ENCODE assay signal across 8 cellular contexts in the genomic region with DNA sequence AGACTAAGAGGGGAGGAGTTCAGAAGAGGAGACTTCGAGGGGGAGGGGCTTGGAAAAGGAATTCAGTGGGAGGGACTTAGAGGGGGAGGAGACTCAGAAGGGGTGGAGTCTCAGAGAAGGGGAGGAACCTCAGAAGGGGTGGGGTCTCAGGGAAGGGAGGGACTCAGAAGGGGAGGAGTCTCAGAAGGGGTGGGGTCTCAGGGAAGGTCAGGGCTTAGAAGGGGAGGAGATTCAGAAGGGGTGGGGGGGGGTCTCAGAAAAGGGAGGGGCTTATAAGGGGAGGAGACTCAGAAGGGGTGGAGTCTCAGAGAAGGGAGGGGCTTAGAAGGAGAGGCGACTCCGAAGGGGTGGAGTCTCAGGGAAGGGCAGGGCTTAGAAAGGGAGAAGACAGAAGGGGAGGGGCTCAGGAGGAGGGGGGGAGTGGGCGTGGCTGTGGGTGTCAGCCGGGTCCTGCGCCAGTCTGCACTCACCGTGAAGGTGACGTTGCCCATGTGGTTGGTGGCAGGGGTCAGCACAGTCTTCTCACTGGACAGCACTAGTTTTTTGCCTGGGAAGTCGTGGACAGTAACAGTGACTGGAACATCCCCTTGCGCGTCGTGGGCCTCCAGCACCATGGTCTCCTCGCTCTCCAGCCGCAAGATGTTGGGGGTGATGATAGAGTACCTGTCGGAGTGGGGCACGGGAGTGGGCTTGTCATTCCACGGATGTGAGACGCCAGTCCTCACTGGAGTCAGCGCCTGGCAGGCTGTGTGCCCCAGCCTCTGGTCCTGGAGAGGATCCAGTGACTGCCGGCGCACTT. TPM values are rescaled to one million over a fixed set of nuclear protein-coding genes. Genes with fewer than 3 reads are reported as not detected.
A peak's percentile ranks its signal among the peaks of the same experiment; 100 is the strongest.
DNase-seq lines count a peak whose midpoint lies in the region; ATAC-seq, FAIRE-seq and TF ChIP-seq lines count a peak whose summit lies in the region.

No MANE protein-coding gene starts in this region.

- no peaks in the 10 kb centered on the region for H3K9me3 ChIP-seq in CD4-positive, CD25-positive, alpha-beta regulatory T cell (ENCODE audit: control insufficient read depth in 2 of 2, low read length in 2 of 2)
- H3K9me3 ChIP-seq in IMR-90 (ENCODE audit: control insufficient read depth, insufficient read depth, low read length) (no peaks in the 10 kb centered on the region), GM12878 (replicated peaks; ENCODE audit: control insufficient read depth, insufficient read depth, low read length) (no peaks in the 10 kb centered on the region)

- in situ Hi-C loops in IMR-90 (cut with MboI; ENCODE audit: low sequenced_read_pairs) (no loop called here), GM12878 (cut with MboI) (no loop called here)

- RAD21 ChIA-PET in GM12878 (lab: Charles Lee; ENCODE audit: unreplicated experiment), result no interaction called here

- no peak overlapping the region for H3K14ac ChIP-seq in IMR-90 (replicated peaks; ENCODE audit: low read depth, low read length)

- no peaks in the 10 kb centered on the region for H3K36me3 Mint-ChIP-seq in CD4-positive, CD25-positive, alpha-beta regulatory T cell

- intact Hi-C loops in IMR-90 (cut with micrococcal nuclease), result no loop called here
- intact Hi-C loops in GM12878 (cut with micrococcal nuclease; ENCODE audit: unreplicated experiment), result no loop called here

- H3K18ac ChIP-seq in IMR-90 (ENCODE audit: low read depth, low read length), result no peak overlapping the region

- no peaks in the 10 kb centered on the region for H3K27me3 ChIP-seq in CD4-positive, CD25-positive, alpha-beta regulatory T cell (ENCODE audit: control insufficient read depth, insufficient read depth, low read length)
- no peaks in the 10 kb centered on the region for H3K27me3 ChIP-seq in IMR-90 (ENCODE audit: control insufficient read depth, insufficient read depth, low read length)
- no peaks in the 10 kb centered on the region for H3K27me3 ChIP-seq in GM12878 (replicated peaks in 1 of 2; ENCODE audit: control insufficient read depth in 2 of 2, insufficient read depth in 2 of 2, low read length in 1 of 2)

- no peak for TF ChIP-seq CTCF in IMR-90 (conservative IDR thresholded peaks at IDR 0.05; ENCODE audit: low read depth, low read length)
- TF ChIP-seq CTCF in GM12878 (IDR thresholded peaks at IDR 0.05 in 2 of 3, conservative IDR thresholded peaks at IDR 0.05 in 1 of 3; ENCODE audit: control insufficient read depth in 2 of 3, extremely low read depth in 1 of 3, insufficient read depth in 1 of 3, low read depth in 3 of 3, low read length in 3 of 3), result no peak

- no peak overlapping the region for H3K4me3 ChIP-seq in CD4-positive, CD25-positive, alpha-beta regulatory T cell (ENCODE audit: low read depth, low read length)
- H3K4me3 ChIP-seq in IMR-90 (ENCODE audit: insufficient read depth, low read depth, low read length) (no peak overlapping the region), GM12878 (no peak overlapping the region)

- H4K91ac ChIP-seq in IMR-90 (ENCODE audit: insufficient read depth, low read depth, low read length), result no peak overlapping the region

- dilution Hi-C loops in IMR-90 (cut with HindIII; ENCODE audit: low sequenced_read_pairs, unreplicated experiment), result no loop called here

- TF ChIP-seq EP300 in GM12878 (IDR thresholded peaks at IDR 0.05; ENCODE audit: borderline replicate concordance in 1 of 2, control insufficient read depth in 1 of 2, low read depth in 2 of 2, low read length in 2 of 2), result no peak

- H3K4me1 Mint-ChIP-seq in CD4-positive, CD25-positive, alpha-beta regulatory T cell, result peaks cover 0 to 8% (median 3%) of the 10 kb centered on the region in 4 donors

- SMC1A ChIA-PET in GM12878 (lab: Charles Lee; ENCODE audit: uncharacterized antibody, unreplicated experiment), result no interaction called here

- no peaks in the 10 kb centered on the region for H3K36me3 ChIP-seq in CD4-positive, CD25-positive, alpha-beta regulatory T cell (ENCODE audit: control insufficient read depth, insufficient read depth, low read length)
- H3K36me3 ChIP-seq in IMR-90 (ENCODE audit: control insufficient read depth, insufficient read depth, low read length), result peaks cover 4% of the 10 kb centered on the region; the same call in 1 of the 2 replicates
- no peaks in the 10 kb centered on the region for H3K36me3 ChIP-seq in GM12878 (ENCODE audit: control insufficient read depth in 2 of 2, insufficient read depth in 2 of 2, low read length in 1 of 2)

- CTCF ChIA-PET in IMR-90 (lab: Yijun Ruan, JAX), result no interaction called here
- CTCF ChIA-PET in GM12878 (lab: Yijun Ruan, JAX), result no interaction called here

- no peak overlapping the region for H3K4me3 Mint-ChIP-seq in CD4-positive, CD25-positive, alpha-beta regulatory T cell

- H2BK15ac ChIP-seq in IMR-90 (ENCODE audit: low read depth, low read length), result no peak overlapping the region

- no peak overlapping the region for H3K4ac ChIP-seq in IMR-90 (ENCODE audit: low read depth, low read length)

- H2AFZ ChIP-seq in IMR-90 (replicated peaks; ENCODE audit: low read length, poor library complexity) (no peak overlapping the region), GM12878 (ENCODE audit: control insufficient read depth, low read depth, low read length) (no peak overlapping the region)

- no peak overlapping the region for H2AK9ac ChIP-seq in IMR-90 (replicated peaks; ENCODE audit: low read depth, low read length, poor library complexity)

- no peaks in the 10 kb centered on the region for H3K79me2 ChIP-seq in GM12878 (ENCODE audit: control insufficient read depth, insufficient read depth, low read length)

- BruUV-seq in IMR-90 (replicated peaks; lab: Mats Ljungman, UMichigan) (no TSS peak), GM12878 (replicated peaks; lab: Mats Ljungman, UMichigan) (no TSS peak)

- H3K56ac ChIP-seq in IMR-90 (ENCODE audit: extremely low read depth, insufficient read depth, low read length), result no peak overlapping the region

- H4K5ac ChIP-seq in IMR-90 (ENCODE audit: low read depth, low read length), result no peak overlapping the region

- no peak for TF ChIP-seq POLR2A in IMR-90 (IDR thresholded peaks at IDR 0.05; ENCODE audit: low read depth, low read length)
- TF ChIP-seq POLR2A in GM12878 (IDR thresholded peaks at IDR 0.05; ENCODE audit: low read depth, low read length), result no peak

- POLR2A ChIA-PET in IMR-90 (lab: Charles Lee; ENCODE audit: unreplicated experiment) (no interaction called here), GM12878 (lab: Charles Lee) (no interaction called here)

- H3K4me2 ChIP-seq in IMR-90 (ENCODE audit: low read depth, low read length) (no peak overlapping the region), GM12878 (ENCODE audit: control insufficient read depth, insufficient read depth) (no peak overlapping the region)

- no peaks in the 10 kb centered on the region for H3K4me1 ChIP-seq in CD4-positive, CD25-positive, alpha-beta regulatory T cell (ENCODE audit: control insufficient read depth, insufficient read depth, low read length, poor library complexity, severe bottlenecking)
- peaks cover 2% of the 10 kb centered on the region; the same call in 1 of the 2 replicates for H3K4me1 ChIP-seq in IMR-90 (ENCODE audit: control insufficient read depth, insufficient read depth, low read length)
- peaks cover 32% of the 10 kb centered on the region for H3K4me1 ChIP-seq in GM12878 (ENCODE audit: control insufficient read depth, insufficient read depth, low read length)

- H3K9ac ChIP-seq in IMR-90 (ENCODE audit: low read depth, low read length) (no peak overlapping the region), GM12878 (ENCODE audit: control insufficient read depth, insufficient read depth, low read length) (no peak overlapping the region)

- H2BK5ac ChIP-seq in IMR-90 (ENCODE audit: low read depth, low read length, poor library complexity, severe bottlenecking), result no peak overlapping the region

- peaks cover 11% of the 10 kb centered on the region for H3K27me3 Mint-ChIP-seq in CD4-positive, CD25-positive, alpha-beta regulatory T cell

- no peak overlapping the region for H2BK120ac ChIP-seq in IMR-90 (ENCODE audit: low read depth, low read length)

- peaks cover 0 to 2% (median 0%) of the 10 kb centered on the region in 7 donors for H3K9me3 Mint-ChIP-seq in CD4-positive, CD25-positive, alpha-beta regulatory T cell

- no peak overlapping the region for H3K27ac Mint-ChIP-seq in CD4-positive, CD25-positive, alpha-beta regulatory T cell

- H3K27ac ChIP-seq in CD4-positive, CD25-positive, alpha-beta regulatory T cell (ENCODE audit: insufficient read depth, low read length, poor library complexity, severe bottlenecking), result no peak overlapping the region
- H3K27ac ChIP-seq in IMR-90 (ENCODE audit: insufficient read depth, low read length), result no peak overlapping the region
- no peak overlapping the region for H3K27ac ChIP-seq in GM12878 (ENCODE audit: control insufficient read depth, insufficient read depth)

- no peaks in the 10 kb centered on the region for H3K79me1 ChIP-seq in IMR-90 (ENCODE audit: low read depth in 1 of 2, low read length in 2 of 2)

- FAIRE-seq in GM12878 (lab: Jason Lieb, UNC), result no peak

- H4K8ac ChIP-seq in IMR-90 (ENCODE audit: low read depth in 2 of 2, low read length in 2 of 2), result no peak overlapping the region

- no peak overlapping the region; the same call in 1 of the 2 replicates for H2AK5ac ChIP-seq in IMR-90 (ENCODE audit: low read depth, low read length)

- H3K23ac ChIP-seq in IMR-90 (ENCODE audit: low read depth, low read length), result no peak overlapping the region

- H2BK20ac ChIP-seq in IMR-90 (ENCODE audit: low read depth, low read length), result no peak overlapping the region

- peak; percentile 11 to 42 for ATAC-seq in CD4-positive, CD25-positive, alpha-beta regulatory T cell (ENCODE audit: low read depth in 2 of 2)
- ATAC-seq in IMR-90 (ENCODE audit: low read depth) (peak; percentile 9; the same call in 1 of the 2 replicates), GM12878 (peak; percentile 32), GM19463 (IDR thresholded peaks at IDR 0.05; ENCODE audit: unreplicated experiment) (no peak)

- DNase-seq in CD4-positive, CD25-positive, alpha-beta regulatory T cell, result peak; percentile 30
- no peak for DNase-seq in IMR-90
- no peak for DNase-seq in GM12878 (ENCODE audit: low read depth, low spot score)
- peak; percentile 77 for DNase-seq in medulla oblongata (ENCODE audit: extremely low spot score)
- DNase-seq in Kasumi-1 (lab: John Stamatoyannopoulos, UW), result no peak
- DNase-seq in ureter (ENCODE audit: low spot score), result no peak
- DNase-seq in central memory CD4-positive, alpha-beta T cell, result no peak

- H4K20me1 ChIP-seq in IMR-90 (ENCODE audit: insufficient read depth, low read length) (no peaks in the 10 kb centered on the region), GM12878 (ENCODE audit: control insufficient read depth, insufficient read depth) (no peaks in the 10 kb centered on the region)

- no peaks in the 10 kb centered on the region for H3K9me1 ChIP-seq in IMR-90 (ENCODE audit: insufficient read depth, low read length)

- no peak for TF ChIP-seq RAD21 in IMR-90 (IDR thresholded peaks at IDR 0.05; ENCODE audit: low read length)
- no peak for TF ChIP-seq RAD21 in GM12878 (IDR thresholded peaks at IDR 0.05; ENCODE audit: insufficient read depth, low read depth, low read length)

- WGBS in IMR-90 (ENCODE audit: extremely low coverage in 2 of 2, insufficient read length in 1 of 2), 2 experiments, result 78% methylated on average over 11 of the region's 21 CpGs; no CpG with 5 or more reads in 1 of the 2 experiments
- WGBS in GM12878 (ENCODE audit: insufficient coverage, insufficient replicate concordance, low lambda C conversion rate, missing lambda C conversion rate), result 83% methylated on average over 17 of the region's 21 CpGs

RNA-seq across cellular contexts. Expression of a gene that starts 1.5 kb away (rescaled TPM):
- total RNA-seq in CD4-positive, CD25-positive, alpha-beta regulatory T cell, result not detected
- polyA plus RNA-seq in CD4-positive, CD25-positive, alpha-beta regulatory T cell, result not detected
- 0.28 TPM in 1 of 2 replicates, not detected in the other for total RNA-seq in IMR-90 (2012; rRNA removed)
- polyA plus RNA-seq in IMR-90 (2012; rRNA removed), result 0.36 and 0.53 TPM in 2 replicates
- polyA plus RNA-seq in IMR-90 (2012; cell fraction: cytosol; rRNA removed), result 0.08 and 0.47 TPM in 2 replicates
- 0.40 and 0.99 TPM in 2 replicates for polyA plus RNA-seq in IMR-90 (2012; cell fraction: nucleus; rRNA removed; ENCODE audit: low replicate concordance)
- total RNA-seq in GM12878 (2013; cell fraction: nucleolus; rRNA removed), result 3.1 and 4.3 TPM in 2 replicates
- total RNA-seq in GM12878 (2014; rRNA removed), result 0.28 and 1.6 TPM in 2 replicates
- total RNA-seq in GM12878 (2014; rRNA removed; fragmentation: Illumina TruSeq; extraction: Trizol), result 0.54 and 1.1 TPM in 2 replicates
- 5.9 and 6.7 TPM in 2 replicates for total RNA-seq in GM12878 (2021)
- polyA plus RNA-seq in GM12878 (2011; ENCODE audit: low read depth), result not detected
- 1.1 and 1.9 TPM in 2 replicates for polyA plus RNA-seq in GM12878 (2011; rRNA removed)
- polyA plus RNA-seq in GM12878 (2011; cell fraction: cytosol; rRNA removed), result 1.5 and 1.9 TPM in 2 replicates
- polyA plus RNA-seq in GM12878 (2011; cell fraction: nucleus; rRNA removed), result 1.9 and 2.6 TPM in 2 replicates
- polyA plus RNA-seq in GM12878 (2012), result 0.30 and 0.48 TPM in 2 replicates
- 0.79 and 3.0 TPM in 2 replicates for polyA plus RNA-seq in GM12878 (2014; fragmentation: Illumina TruSeq; extraction: Trizol)
- 1 to 10 TPM in 1 of 2 experiments, under 1 TPM in 1; 0.64 to 2.7 TPM for polyA plus RNA-seq in GM12878 (2014; fragmentation: Nextera tagmentation; extraction: Ambion mirVana)
- polyA plus RNA-seq in GM12878 (2014; rRNA removed), result 0.95 and 2.2 TPM in 2 replicates
- under 1 TPM; 0.20 to 0.25 TPM for polyA plus RNA-seq in GM12878 (2016; fragmentation: Nextera tagmentation; extraction: Ambion mirVana)
- polyA minus RNA-seq in GM12878 (2011; rRNA and poly(A)+ RNA removed), result 2.0 and 2.3 TPM in 2 replicates
- polyA minus RNA-seq in GM12878 (2011; cell fraction: cytosol; rRNA and poly(A)+ RNA removed), result 48.6 and 52.2 TPM in 2 replicates
- 4.1 and 16.8 TPM in 2 replicates for polyA minus RNA-seq in GM12878 (2011; cell fraction: nucleus; rRNA and poly(A)+ RNA removed)
- 718 TPM for total RNA-seq in ureter

RNA-seq across cellular contexts. Expression of a gene that starts 18.4 kb away (rescaled TPM):
- total RNA-seq in CD4-positive, CD25-positive, alpha-beta regulatory T cell, result 60.7 TPM
- 10 to 100 TPM; 82.9 to 98.8 (median 87.4) TPM for polyA plus RNA-seq in CD4-positive, CD25-positive, alpha-beta regulatory T cell
- total RNA-seq in IMR-90 (2012; rRNA removed) (17.5 and 28.0 TPM in 2 replicates), GM12878 (2014; rRNA removed) (63.1 and 67.7 TPM in 2 replicates), GM12878 (2014; rRNA removed; fragmentation: Illumina TruSeq; extraction: Trizol) (42.7 and 43.8 TPM in 2 replicates), GM12878 (2021) (64.7 and 71.0 TPM in 2 replicates), ureter (74.0 TPM)
- polyA plus RNA-seq in IMR-90 (2012; rRNA removed) (38.9 and 44.2 TPM in 2 replicates), GM12878 (2011; rRNA removed) (33.6 and 56.2 TPM in 2 replicates), GM12878 (2014; fragmentation: Illumina TruSeq; extraction: Trizol) (28.9 and 56.1 TPM in 2 replicates), GM12878 (2014; fragmentation: Nextera tagmentation; extraction: Ambion mirVana) (10 to 100 TPM in 1 of 2 experiments, 1 to 10 TPM in 1; 4.4 to 17.6 TPM), GM12878 (2014; rRNA removed) (81.1 and 87.2 TPM in 2 replicates), GM12878 (2016; fragmentation: Nextera tagmentation; extraction: Ambion mirVana) (10 to 100 TPM; 57.9 to 63.1 TPM)
- 31.9 and 52.0 TPM in 2 replicates for polyA plus RNA-seq in IMR-90 (2012; cell fraction: cytosol; rRNA removed)
- 107 and 192 TPM in 2 replicates for polyA plus RNA-seq in IMR-90 (2012; cell fraction: nucleus; rRNA removed; ENCODE audit: low replicate concordance)
- 37.2 and 42.9 TPM in 2 replicates for total RNA-seq in GM12878 (2013; cell fraction: nucleolus; rRNA removed)
- 17.1 TPM for polyA plus RNA-seq in GM12878 (2011; ENCODE audit: low read depth)
- polyA plus RNA-seq in GM12878 (2011; cell fraction: cytosol; rRNA removed), result 81.3 and 87.6 TPM in 2 replicates
- 178 and 218 TPM in 2 replicates for polyA plus RNA-seq in GM12878 (2011; cell fraction: nucleus; rRNA removed)
- 53.1 and 59.7 TPM in 2 replicates for polyA plus RNA-seq in GM12878 (2012)
- polyA minus RNA-seq in GM12878 (2011; rRNA and poly(A)+ RNA removed), result 74.5 TPM in 2 replicates
- polyA minus RNA-seq in GM12878 (2011; cell fraction: cytosol; rRNA and poly(A)+ RNA removed), result 17.3 and 27.0 TPM in 2 replicates
- polyA minus RNA-seq in GM12878 (2011; cell fraction: nucleus; rRNA and poly(A)+ RNA removed), result 32.6 and 40.9 TPM in 2 replicates

RNA-seq across cellular contexts. Expression of a gene that starts 20.5 kb away (rescaled TPM):
- 2.6 TPM for total RNA-seq in CD4-positive, CD25-positive, alpha-beta regulatory T cell
- polyA plus RNA-seq in CD4-positive, CD25-positive, alpha-beta regulatory T cell, result under 1 TPM in 3 of 4 donors, not detected in 1; 0.37 to 0.51 (median 0.38) TPM
- 32.8 and 39.1 TPM in 2 replicates for total RNA-seq in IMR-90 (2012; rRNA removed)
- polyA plus RNA-seq in IMR-90 (2012; rRNA removed), result 47.0 and 50.7 TPM in 2 replicates
- polyA plus RNA-seq in IMR-90 (2012; cell fraction: cytosol; rRNA removed), result 36.1 and 37.6 TPM in 2 replicates
- polyA plus RNA-seq in IMR-90 (2012; cell fraction: nucleus; rRNA removed; ENCODE audit: low replicate concordance), result 167 and 251 TPM in 2 replicates
- total RNA-seq in GM12878 (2013; cell fraction: nucleolus; rRNA removed), result 35.0 and 37.1 TPM in 2 replicates
- 34.6 and 39.5 TPM in 2 replicates for total RNA-seq in GM12878 (2014; rRNA removed)
- 28.1 and 28.5 TPM in 2 replicates for total RNA-seq in GM12878 (2014; rRNA removed; fragmentation: Illumina TruSeq; extraction: Trizol)
- total RNA-seq in GM12878 (2021), result 48.6 and 52.7 TPM in 2 replicates
- polyA plus RNA-seq in GM12878 (2011; ENCODE audit: low read depth), result 18.9 TPM
- 30.1 and 44.0 TPM in 2 replicates for polyA plus RNA-seq in GM12878 (2011; rRNA removed)
- 35.9 and 44.6 TPM in 2 replicates for polyA plus RNA-seq in GM12878 (2011; cell fraction: cytosol; rRNA removed)
- 86.8 and 103 TPM in 2 replicates for polyA plus RNA-seq in GM12878 (2011; cell fraction: nucleus; rRNA removed)
- polyA plus RNA-seq in GM12878 (2012), result 42.0 and 53.2 TPM in 2 replicates
- polyA plus RNA-seq in GM12878 (2014; fragmentation: Illumina TruSeq; extraction: Trizol), result 34.7 and 38.5 TPM in 2 replicates
- polyA plus RNA-seq in GM12878 (2014; fragmentation: Nextera tagmentation; extraction: Ambion mirVana), result 1 to 10 TPM in 1 of 2 experiments, under 1 TPM in 1; 0.79 to 2.2 TPM
- polyA plus RNA-seq in GM12878 (2014; rRNA removed), result 54.5 and 56.3 TPM in 2 replicates
- polyA plus RNA-seq in GM12878 (2016; fragmentation: Nextera tagmentation; extraction: Ambion mirVana), result 10 to 100 TPM; 26.6 to 30.4 TPM
- 18.0 and 29.1 TPM in 2 replicates for polyA minus RNA-seq in GM12878 (2011; rRNA and poly(A)+ RNA removed)
- polyA minus RNA-seq in GM12878 (2011; cell fraction: cytosol; rRNA and poly(A)+ RNA removed), result 17.6 and 19.0 TPM in 2 replicates
- polyA minus RNA-seq in GM12878 (2011; cell fraction: nucleus; rRNA and poly(A)+ RNA removed), result 16.3 and 21.9 TPM in 2 replicates
- total RNA-seq in ureter, result 86.0 TPM

RNA-seq across cellular contexts. Expression of a gene that starts 48.3 kb away (rescaled TPM):
- 46.2 TPM for total RNA-seq in CD4-positive, CD25-positive, alpha-beta regulatory T cell
- polyA plus RNA-seq in CD4-positive, CD25-positive, alpha-beta regulatory T cell, result 10 to 100 TPM; 19.5 to 26.5 (median 22.1) TPM
- total RNA-seq in IMR-90 (2012; rRNA removed) (under 0.01 TPM in 1 of 2 replicates, not detected in the other), GM12878 (2014; rRNA removed) (16.8 and 20.6 TPM in 2 replicates), GM12878 (2014; rRNA removed; fragmentation: Illumina TruSeq; extraction: Trizol) (6.0 and 8.7 TPM in 2 replicates), GM12878 (2021) (18.8 and 20.6 TPM in 2 replicates), ureter (68.7 TPM)
- polyA plus RNA-seq in IMR-90 (2012; rRNA removed) (0.09 TPM in 2 replicates), GM12878 (2011; rRNA removed) (4.9 and 6.6 TPM in 2 replicates), GM12878 (2014; fragmentation: Illumina TruSeq; extraction: Trizol) (3.4 and 7.7 TPM in 2 replicates), GM12878 (2014; fragmentation: Nextera tagmentation; extraction: Ambion mirVana) (1 to 10 TPM in 1 of 2 experiments, under 1 TPM in 1; 0.77 to 1.4 TPM), GM12878 (2014; rRNA removed) (24.4 and 24.7 TPM in 2 replicates), GM12878 (2016; fragmentation: Nextera tagmentation; extraction: Ambion mirVana) (10 to 100 TPM; 10.3 to 12.9 TPM)
- polyA plus RNA-seq in IMR-90 (2012; cell fraction: cytosol; rRNA removed), result 0.03 TPM in 1 of 2 replicates, not detected in the other
- 0.15 and 0.17 TPM in 2 replicates for polyA plus RNA-seq in IMR-90 (2012; cell fraction: nucleus; rRNA removed; ENCODE audit: low replicate concordance)
- total RNA-seq in GM12878 (2013; cell fraction: nucleolus; rRNA removed), result 22.3 and 28.0 TPM in 2 replicates
- 3.4 TPM for polyA plus RNA-seq in GM12878 (2011; ENCODE audit: low read depth)
- polyA plus RNA-seq in GM12878 (2011; cell fraction: cytosol; rRNA removed), result 9.7 and 13.5 TPM in 2 replicates
- polyA plus RNA-seq in GM12878 (2011; cell fraction: nucleus; rRNA removed), result 23.6 and 26.4 TPM in 2 replicates
- polyA plus RNA-seq in GM12878 (2012), result 9.2 and 9.4 TPM in 2 replicates
- 5.2 and 14.0 TPM in 2 replicates for polyA minus RNA-seq in GM12878 (2011; rRNA and poly(A)+ RNA removed)
- polyA minus RNA-seq in GM12878 (2011; cell fraction: cytosol; rRNA and poly(A)+ RNA removed), result 2.8 and 4.4 TPM in 2 replicates
- polyA minus RNA-seq in GM12878 (2011; cell fraction: nucleus; rRNA and poly(A)+ RNA removed), result 12.5 and 12.8 TPM in 2 replicates

RNA-seq across cellular contexts. Expression of a gene that starts 49.0 kb away (rescaled TPM):
- 8.4 TPM for total RNA-seq in CD4-positive, CD25-positive, alpha-beta regulatory T cell
- 1 to 10 TPM; 2.6 to 8.9 (median 5.4) TPM for polyA plus RNA-seq in CD4-positive, CD25-positive, alpha-beta regulatory T cell
- not detected in 2 replicates for total RNA-seq in IMR-90 (2012; rRNA removed)
- polyA plus RNA-seq in IMR-90 (2012; rRNA removed), result not detected in 2 replicates
- polyA plus RNA-seq in IMR-90 (2012; cell fraction: cytosol; rRNA removed), result not detected in 2 replicates
- not detected in 2 replicates for polyA plus RNA-seq in IMR-90 (2012; cell fraction: nucleus; rRNA removed; ENCODE audit: low replicate concordance)
- 24.4 and 26.2 TPM in 2 replicates for total RNA-seq in GM12878 (2013; cell fraction: nucleolus; rRNA removed)
- total RNA-seq in GM12878 (2014; rRNA removed), result 37.2 and 38.9 TPM in 2 replicates
- 30.6 and 31.4 TPM in 2 replicates for total RNA-seq in GM12878 (2014; rRNA removed; fragmentation: Illumina TruSeq; extraction: Trizol)
- total RNA-seq in GM12878 (2021), result 36.7 and 40.5 TPM in 2 replicates
- polyA plus RNA-seq in GM12878 (2011; ENCODE audit: low read depth), result 3.6 TPM
- polyA plus RNA-seq in GM12878 (2011; rRNA removed), result 17.3 and 21.7 TPM in 2 replicates
- 28.3 and 34.0 TPM in 2 replicates for polyA plus RNA-seq in GM12878 (2011; cell fraction: cytosol; rRNA removed)
- 6.8 and 11.0 TPM in 2 replicates for polyA plus RNA-seq in GM12878 (2011; cell fraction: nucleus; rRNA removed)
- polyA plus RNA-seq in GM12878 (2012), result 5.7 and 13.2 TPM in 2 replicates
- polyA plus RNA-seq in GM12878 (2014; fragmentation: Illumina TruSeq; extraction: Trizol), result 34.2 and 34.7 TPM in 2 replicates
- 1 to 10 TPM; 4.3 to 5.7 TPM for polyA plus RNA-seq in GM12878 (2014; fragmentation: Nextera tagmentation; extraction: Ambion mirVana)
- polyA plus RNA-seq in GM12878 (2014; rRNA removed), result 26.6 and 29.4 TPM in 2 replicates
- 10 to 100 TPM; 30.0 to 31.2 TPM for polyA plus RNA-seq in GM12878 (2016; fragmentation: Nextera tagmentation; extraction: Ambion mirVana)
- polyA minus RNA-seq in GM12878 (2011; rRNA and poly(A)+ RNA removed), result 32.6 and 34.0 TPM in 2 replicates
- polyA minus RNA-seq in GM12878 (2011; cell fraction: cytosol; rRNA and poly(A)+ RNA removed), result 9.5 and 9.9 TPM in 2 replicates
- 13.3 and 17.5 TPM in 2 replicates for polyA minus RNA-seq in GM12878 (2011; cell fraction: nucleus; rRNA and poly(A)+ RNA removed)
- total RNA-seq in ureter, result 2.8 TPM

Comparison
In these comparisons a context has a peak if more than half of its experiments do, and no peak if none do; other contexts are left out.
1. DNase-seq: peak in CD4-positive, CD25-positive, alpha-beta regulatory T cell (3 of 3) and medulla oblongata (single experiment); none in IMR-90 (single experiment), GM12878 (single experiment), Kasumi-1 (0 of 2), ureter (single experiment) and central memory CD4-positive, alpha-beta T cell (single experiment).
2. RNA of a gene that starts 1.5 kb away (total RNA-seq): 718 TPM in ureter (single experiment); not detected in CD4-positive, CD25-positive, alpha-beta regulatory T cell (single experiment), 0.28 to 6.7 TPM in GM12878 and 0.28 TPM in IMR-90; every median in the first group is over 10 times any median in the second.